ENCODE assay signal across 12 cellular contexts in genomic region chr6:12047304-12047703, GRCh38. TPM values are rescaled to one million over a fixed set of nuclear protein-coding genes. Genes with fewer than 3 reads are reported as not detected.
DNase-seq lines count a peak whose midpoint lies in the region; ATAC-seq and TF ChIP-seq lines count a peak whose summit lies in the region.
"Had no signal": no experiment of that assay in that cellular context is flagged by ENCODE, and none has a peak within 500 bp of the region (broad histone marks: within the 10 kb centered on the region; RNA-seq: fewer than 3 reads in every experiment).

No MANE protein-coding gene starts in this region.

- no peaks in the 10 kb centered on the region for H3K27me3 Mint-ChIP-seq in activated CD4-positive, alpha-beta T cell treated with anti-CD3 and anti-CD28 coated beads, Interleukin-2, amount 10 ng/mL, durations not matched to agents 24 days and 14 days
- H3K27me3 Mint-ChIP-seq in WTC11 (ENCODE audit: low read depth) (no peaks in the 10 kb centered on the region), progenitor cell of endocrine pancreas (no peaks in the 10 kb centered on the region)
- H3K27me3 Mint-ChIP-seq: type B pancreatic cell had no signal

- H3K9me3 ChIP-seq in colonic mucosa = no peaks in the 10 kb centered on the region

- H3K4me3 ChIP-seq in colonic mucosa = no peak overlapping the region

- intact Hi-C loops in activated CD4-positive, alpha-beta T cell treated with anti-CD3 and anti-CD28 coated beads, Interleukin-2, amount 10 ng/mL, durations not matched to agents 24 days and 14 days (cut with micrococcal nuclease) = no loop called here
- intact Hi-C loops in colonic mucosa (cut with DNase I) = no loop called here

- TF ChIP-seq CTCF in WTC11 (IDR thresholded peaks at IDR 0.05) (no peak), progenitor cell of endocrine pancreas (IDR thresholded peaks at IDR 0.05; ENCODE audit: unreplicated experiment) (no peak), colonic mucosa (IDR thresholded peaks at IDR 0.05) (no peak)

- peaks cover 5% of the 10 kb centered on the region for H3K9me3 Mint-ChIP-seq in activated CD4-positive, alpha-beta T cell treated with anti-CD3 and anti-CD28 coated beads, Interleukin-2, amount 10 ng/mL, durations not matched to agents 24 days and 14 days
- H3K9me3 Mint-ChIP-seq in WTC11 = no peaks in the 10 kb centered on the region
- H3K9me3 Mint-ChIP-seq in progenitor cell of endocrine pancreas (ENCODE audit: low read depth) = no peaks in the 10 kb centered on the region
- H3K9me3 Mint-ChIP-seq: HFFc6, type B pancreatic cell had no signal

- peak; percentile 58 for DNase-seq in activated CD4-positive, alpha-beta T cell treated with anti-CD3 and anti-CD28 coated beads, Interleukin-2, amount 10 ng/mL, durations not matched to agents 24 days and 14 days
- no peak for DNase-seq in activated CD4-positive, alpha-beta T cell treated with anti-CD3 and anti-CD28 coated beads for 48 hours
- no peak for DNase-seq in WTC11 (ENCODE audit: low spot score)
- DNase-seq in progenitor cell of endocrine pancreas (ENCODE audit: low spot score, unreplicated experiment) = no peak
- no peak for DNase-seq in left lobe of liver (ENCODE audit: low spot score)
- no peak for DNase-seq in iPS-NIHi7 (ENCODE audit: extremely low spot score)
- no peak for DNase-seq in colonic mucosa
- DNase-seq: HFFc6, NCI-H1092 treated with DMSO at 0.1 percent for 48 hours, NCI-H345 had no signal

- H3K4me1 Mint-ChIP-seq in activated CD4-positive, alpha-beta T cell treated with anti-CD3 and anti-CD28 coated beads, Interleukin-2, amount 10 ng/mL, durations not matched to agents 24 days and 14 days = peaks cover 65% of the 10 kb centered on the region
- peaks cover 18% of the 10 kb centered on the region for H3K4me1 Mint-ChIP-seq in WTC11
- H3K4me1 Mint-ChIP-seq in progenitor cell of endocrine pancreas (ENCODE audit: low read depth) = peaks cover 18% of the 10 kb centered on the region

- no peaks in the 10 kb centered on the region for H3K36me3 ChIP-seq in colonic mucosa

- H3K27me3 ChIP-seq in colonic mucosa = no peaks in the 10 kb centered on the region

- peaks cover 36% of the 10 kb centered on the region for H3K36me3 Mint-ChIP-seq in activated CD4-positive, alpha-beta T cell treated with anti-CD3 and anti-CD28 coated beads, Interleukin-2, amount 10 ng/mL, durations not matched to agents 24 days and 14 days (ENCODE audit: low read depth)
- H3K36me3 Mint-ChIP-seq in WTC11 (no peaks in the 10 kb centered on the region), progenitor cell of endocrine pancreas (ENCODE audit: insufficient read depth) (peaks cover 7% of the 10 kb centered on the region)

- H3K4me3 Mint-ChIP-seq in activated CD4-positive, alpha-beta T cell treated with anti-CD3 and anti-CD28 coated beads, Interleukin-2, amount 10 ng/mL, durations not matched to agents 24 days and 14 days = no peak overlapping the region
- H3K4me3 Mint-ChIP-seq in WTC11 = no peak overlapping the region
- H3K4me3 Mint-ChIP-seq in progenitor cell of endocrine pancreas (ENCODE audit: low read depth) = no peak overlapping the region
- H3K4me3 Mint-ChIP-seq: HFFc6, type B pancreatic cell had no signal

- POLR2A ChIA-PET in WTC11 (lab: Charles Lee) = no interaction called here

- ATAC-seq in GM19035 (IDR thresholded peaks at IDR 0.05; ENCODE audit: unreplicated experiment) (peak; percentile 37), WTC11 (no peak), left lobe of liver (no peak)

- CTCF ChIA-PET in WTC11 (lab: Charles Lee) = no interaction called here

- peak overlapping the region; percentile 93 for H3K27ac Mint-ChIP-seq in activated CD4-positive, alpha-beta T cell treated with anti-CD3 and anti-CD28 coated beads, Interleukin-2, amount 10 ng/mL, durations not matched to agents 24 days and 14 days
- peak overlapping the region; percentile 46 for H3K27ac Mint-ChIP-seq in WTC11
- peak overlapping the region; percentile 38 for H3K27ac Mint-ChIP-seq in progenitor cell of endocrine pancreas
- H3K27ac Mint-ChIP-seq: HFFc6, type B pancreatic cell had no signal

- no peak overlapping the region for H3K27ac ChIP-seq in colonic mucosa

- H3K4me1 ChIP-seq in colonic mucosa = no peaks in the 10 kb centered on the region

- H3K9ac ChIP-seq in colonic mucosa (ENCODE audit: low read depth in 2 of 2, low read length in 2 of 2) = no peak overlapping the region

TF ChIP-seq in WTC11, 78 proteins besides CTCF, POLR2A, EP300 and RAD21:
- no peak for TF ChIP-seq TEAD1 (CRISPR knock-in tag; IDR thresholded peaks at IDR 0.05)
- no peak for TF ChIP-seq GRHL2 (CRISPR knock-in tag; IDR thresholded peaks at IDR 0.05; ENCODE audit: insufficient replicate concordance, severe bottlenecking)
- no peak for TF ChIP-seq TEAD4 (CRISPR knock-in tag; IDR thresholded peaks at IDR 0.05)
- TF ChIP-seq, protein P1, sequence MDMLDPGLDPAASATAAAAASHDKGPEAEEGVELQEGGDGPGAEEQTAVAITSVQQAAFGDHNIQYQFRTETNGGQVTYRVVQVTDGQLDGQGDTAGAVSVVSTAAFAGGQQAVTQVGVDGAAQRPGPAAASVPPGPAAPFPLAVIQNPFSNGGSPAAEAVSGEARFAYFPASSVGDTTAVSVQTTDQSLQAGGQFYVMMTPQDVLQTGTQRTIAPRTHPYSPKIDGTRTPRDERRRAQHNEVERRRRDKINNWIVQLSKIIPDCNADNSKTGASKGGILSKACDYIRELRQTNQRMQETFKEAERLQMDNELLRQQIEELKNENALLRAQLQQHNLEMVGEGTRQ (CRISPR knock-in tag; IDR thresholded peaks at IDR 0.05) = no peak

RNA-seq across cellular contexts. Expression of gene HIVEP1, which starts 35.2 kb away (rescaled TPM):
- 55.3 and 57.6 TPM in 2 replicates for total RNA-seq in activated CD4-positive, alpha-beta T cell treated with anti-CD3 and anti-CD28 coated beads, Interleukin-2, amount 10 ng/mL, durations not matched to agents 24 days and 14 days
- total RNA-seq in WTC11 (2021) (19.9 to 24.3 TPM (median 20.9 TPM) in 3 replicates), progenitor cell of endocrine pancreas (29.8 and 35.7 TPM in 2 replicates), left lobe of liver (9.7 TPM), colonic mucosa (10 to 100 TPM; 22.2 to 27.9 TPM)

Comparison
In these comparisons a context has a peak if more than half of its experiments do, and no peak if none do; other contexts are left out.
1. H3K27ac Mint-ChIP-seq: peak in every context shown above with its lines; median percentile 93 in activated CD4-positive, alpha-beta T cell treated with anti-CD3 and anti-CD28 coated beads, Interleukin-2, amount 10 ng/mL, durations not matched to agents 24 days and 14 days; 46 in WTC11; 38 in progenitor cell of endocrine pancreas.